Comparison of ENCODE assay signal across 8 cellular contexts in the genomic region with DNA sequence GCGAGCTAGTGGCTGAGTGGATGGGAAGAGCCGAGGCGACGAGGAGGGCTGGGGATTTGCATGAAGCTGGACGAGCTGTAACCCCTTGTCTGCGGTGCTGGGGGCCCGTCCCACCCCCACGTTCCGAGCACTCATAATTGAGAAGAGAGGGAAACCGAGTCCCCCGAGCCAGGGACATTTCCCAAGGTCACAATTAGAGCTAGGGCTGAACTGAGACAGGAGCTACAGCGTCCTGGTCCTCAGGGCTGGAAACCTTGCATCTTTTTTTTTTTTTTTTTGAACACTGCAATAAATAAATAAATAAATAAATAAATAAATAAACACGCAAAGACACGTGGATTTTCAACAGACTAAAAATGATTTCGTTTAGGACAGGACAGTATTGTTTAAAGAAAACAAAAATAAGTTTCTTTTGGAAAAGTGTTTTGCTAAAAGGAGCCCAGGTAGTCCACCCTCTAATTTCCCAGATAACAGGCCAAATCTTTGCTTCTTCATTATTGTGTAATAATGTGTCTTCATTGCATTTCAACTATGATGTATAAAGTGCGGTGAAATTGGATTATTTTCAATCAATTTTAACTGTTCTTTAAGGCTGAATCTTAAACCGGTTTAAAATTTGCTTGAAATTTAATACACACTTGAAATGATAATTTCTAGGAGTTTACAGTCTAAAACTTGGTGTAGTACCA. TPM values are rescaled to one million over a fixed set of nuclear protein-coding genes. Genes with fewer than 3 reads are reported as not detected.
DNase-seq lines count a peak whose midpoint lies in the region; ATAC-seq, FAIRE-seq and TF ChIP-seq lines count a peak whose summit lies in the region.

No MANE protein-coding gene starts in this region.

- H3K36me3 ChIP-seq in ascending aorta (no peaks in the 10 kb centered on the region), subcutaneous abdominal adipose tissue (ENCODE audit: control insufficient read depth in 5 of 5, insufficient read depth in 5 of 5, low read length in 5 of 5) (no peaks in the 10 kb centered on the region)

- intact Hi-C loops in ascending aorta (cut with DNase I) = loop anchor here (10.0 kb wide), 1 partner anchor 223 kb away; no protein-coding TSS in a partner anchor

- H3K4me1 ChIP-seq in ascending aorta = no peaks in the 10 kb centered on the region
- peaks cover 2 to 15% (median 14%) of the 10 kb centered on the region in 5 donors for H3K4me1 ChIP-seq in subcutaneous abdominal adipose tissue (ENCODE audit: control insufficient read depth in 5 of 5, insufficient read depth in 5 of 5, low read length in 5 of 5)

- H3K9me3 ChIP-seq in ascending aorta = no peaks in the 10 kb centered on the region
- no peaks in the 10 kb centered on the region for H3K9me3 ChIP-seq in subcutaneous abdominal adipose tissue (ENCODE audit: control insufficient read depth in 5 of 5, low read length in 5 of 5)

- H3K27me3 ChIP-seq in ascending aorta (no peaks in the 10 kb centered on the region), layer of hippocampus (ENCODE audit: control insufficient read depth, insufficient read depth, low read length) (no peaks in the 10 kb centered on the region), subcutaneous abdominal adipose tissue (ENCODE audit: control insufficient read depth in 5 of 5, insufficient read depth in 4 of 5, low read length in 5 of 5) (no peaks in the 10 kb centered on the region)

- DNase-seq in AG09309 (ENCODE audit: low read depth) (no peak), ascending aorta (ENCODE audit: low spot score in 2 of 2) (no peak), GM19239 (ENCODE audit: insufficient read length, low spot score) (no peak), kidney glomerular epithelial cell (lab: John Stamatoyannopoulos, UW) (no peak)

- H3K27ac ChIP-seq in ascending aorta = no peak overlapping the region
- H3K27ac ChIP-seq in layer of hippocampus (ENCODE audit: low read depth, low read length) = peak overlapping the region; percentile 83
- no peak overlapping the region for H3K27ac ChIP-seq in subcutaneous abdominal adipose tissue (ENCODE audit: low read depth, low read length)

- TF ChIP-seq CTCF in AG09309 (IDR thresholded peaks at IDR 0.05; ENCODE audit: control insufficient read depth, insufficient read depth, low read depth, low read length, missing control alignments) = no peak
- no peak for TF ChIP-seq CTCF in ascending aorta (IDR thresholded peaks at IDR 0.05)

- H3K9ac ChIP-seq in subcutaneous abdominal adipose tissue (ENCODE audit: low read length in 5 of 5) = peak overlapping the region; percentile 77 to 92 (median 87)

- H3K4me3 ChIP-seq in AG09309 (ENCODE audit: control insufficient read depth, low read depth, low read length) = peak overlapping the region; percentile 86
- peak overlapping the region; percentile 78 to 84 for H3K4me3 ChIP-seq in ascending aorta
- H3K4me3 ChIP-seq in subcutaneous abdominal adipose tissue (ENCODE audit: low read depth in 1 of 5, low read length in 5 of 5) = peak overlapping the region; percentile 76 to 97 (median 90)

- peak; percentile 10 for ATAC-seq in HG02885 (IDR thresholded peaks at IDR 0.05; ENCODE audit: poor library complexity, unreplicated experiment)
- ATAC-seq in GM18870 (IDR thresholded peaks at IDR 0.05; ENCODE audit: unreplicated experiment) = no peak

- FAIRE-seq in GM19239 (lab: Jason Lieb, UNC) = no peak

RNA-seq across cellular contexts. Expression of a gene that starts 1.0 kb away (rescaled TPM):
- total RNA-seq in ascending aorta = not detected

RNA-seq across cellular contexts. Expression of a gene that starts 11.5 kb away (rescaled TPM):
- total RNA-seq in ascending aorta = 3.9 TPM
